In genomic region chr4:680091-680490, GRCh38 we compare ENCODE assay signal across 14 cellular contexts. TPM values are rescaled to one million over a fixed set of nuclear protein-coding genes. Genes with fewer than 3 reads are reported as not detected.
DNase-seq lines count a peak whose midpoint lies in the region; ATAC-seq and TF ChIP-seq lines count a peak whose summit lies in the region.
"Had no signal": no experiment of that assay in that cellular context is flagged by ENCODE, and none has a peak within 500 bp of the region (broad histone marks: within the 10 kb centered on the region; RNA-seq: fewer than 3 reads in every experiment).

No MANE protein-coding gene starts in this region.

- no peaks in the 10 kb centered on the region for H3K9me2 ChIP-seq in PC-3 (replicated peaks; ENCODE audit: low read length)

- H3K27ac Mint-ChIP-seq in activated CD4-positive, alpha-beta memory T cell treated with anti-CD3 and anti-CD28 coated beads, Interleukin-2, amount 10 ng/mL, durations not matched to agents 7 days and 5 days: no peak overlapping the region
- H3K27ac Mint-ChIP-seq in activated CD4-positive, alpha-beta memory T cell treated with anti-CD3 and anti-CD28 coated beads for 36 hours: no peak overlapping the region

- H3K27me3 Mint-ChIP-seq in activated CD4-positive, alpha-beta memory T cell treated with anti-CD3 and anti-CD28 coated beads, Interleukin-2, amount 10 ng/mL, durations not matched to agents 7 days and 5 days: no peaks in the 10 kb centered on the region
- peaks cover 1% of the 10 kb centered on the region for H3K27me3 Mint-ChIP-seq in activated CD4-positive, alpha-beta memory T cell treated with anti-CD3 and anti-CD28 coated beads for 36 hours

- no peak overlapping the region for H2AFZ ChIP-seq in PC-3 (ENCODE audit: low read length)
- no peak overlapping the region for H2AFZ ChIP-seq in fibroblast of lung (ENCODE audit: low read length)

- BruUV-seq in PC-3 (replicated peaks; lab: Mats Ljungman, UMichigan): no TSS peak

- DNase-seq in activated CD4-positive, alpha-beta memory T cell treated with anti-CD3 and anti-CD28 coated beads, Interleukin-2, amount 10 ng/mL, durations not matched to agents 7 days and 5 days: no peak
- no peak for DNase-seq in activated CD4-positive, alpha-beta memory T cell treated with anti-CD3 and anti-CD28 coated beads for 36 hours
- DNase-seq in PC-3: no peak
- DNase-seq in fibroblast of lung (ENCODE audit: low read depth in 2 of 2): no peak
- DNase-seq in spleen: peak; percentile 74
- no peak for DNase-seq in effector CD4-positive, alpha-beta T cell
- no peak for DNase-seq in NCI-H1930 (lab: John Stamatoyannopoulos, UW)
- DNase-seq: activated CD4-positive, CD25-positive, alpha-beta regulatory T cell treated with anti-CD3 and anti-CD28 coated beads, Interleukin-2, amount 50 U/mL, for 72 hours; IMR-90; NCI-H748 treated with DMSO at 0.1 percent for 48 hours had no signal

- H3K27me3 ChIP-seq in PC-3 (ENCODE audit: low read length) (no peaks in the 10 kb centered on the region), fibroblast of lung (ENCODE audit: control insufficient read depth, insufficient read depth, low read length) (no peaks in the 10 kb centered on the region), spleen (replicated peaks in 1 of 7) (no peaks in the 10 kb centered on the region)

- no peaks in the 10 kb centered on the region for H3K9me3 Mint-ChIP-seq in activated CD4-positive, alpha-beta memory T cell treated with anti-CD3 and anti-CD28 coated beads, Interleukin-2, amount 10 ng/mL, durations not matched to agents 7 days and 5 days
- no peaks in the 10 kb centered on the region for H3K9me3 Mint-ChIP-seq in activated CD4-positive, alpha-beta memory T cell treated with anti-CD3 and anti-CD28 coated beads for 36 hours

- H3K9me3 ChIP-seq in PC-3 (ENCODE audit: low read length): no peaks in the 10 kb centered on the region
- no peaks in the 10 kb centered on the region for H3K9me3 ChIP-seq in fibroblast of lung (ENCODE audit: control insufficient read depth, insufficient read depth, low read depth, low read length)
- no peaks in the 10 kb centered on the region for H3K9me3 ChIP-seq in spleen
- H3K9me3 ChIP-seq: thoracic aorta had no signal

- H3K4me3 Mint-ChIP-seq in activated CD4-positive, alpha-beta memory T cell treated with anti-CD3 and anti-CD28 coated beads, Interleukin-2, amount 10 ng/mL, durations not matched to agents 7 days and 5 days: peak overlapping the region; percentile 53
- no peak overlapping the region for H3K4me3 Mint-ChIP-seq in activated CD4-positive, alpha-beta memory T cell treated with anti-CD3 and anti-CD28 coated beads for 36 hours

- POLR2A ChIA-PET in activated CD4-positive, alpha-beta memory T cell treated with anti-CD3 and anti-CD28 coated beads, Interleukin-2, amount 10 ng/mL, durations not matched to agents 7 days and 5 days (lab: Charles Lee): interaction anchor here (0.6 to 1.0 kb wide), 2 partner anchors 16 to 207 kb away, joined by 3 to 5 read pairs; no protein-coding TSS in a partner anchor
- POLR2A ChIA-PET in activated CD4-positive, alpha-beta memory T cell treated with anti-CD3 and anti-CD28 coated beads for 36 hours (lab: Charles Lee): no interaction called here
- POLR2A ChIA-PET in PC-3 (lab: Charles Lee; ENCODE audit: unreplicated experiment): no interaction called here

- H3K4me2 ChIP-seq in PC-3 (ENCODE audit: low read length) (peak overlapping the region; percentile 84; the same call in 1 of the 2 replicates), fibroblast of lung (ENCODE audit: extremely low read depth, insufficient read depth, low read length) (no peak overlapping the region)

- no peaks in the 10 kb centered on the region for H3F3A ChIP-seq in PC-3 (ENCODE audit: low read length, unreplicated experiment)

- H3K36me3 Mint-ChIP-seq in activated CD4-positive, alpha-beta memory T cell treated with anti-CD3 and anti-CD28 coated beads, Interleukin-2, amount 10 ng/mL, durations not matched to agents 7 days and 5 days (ENCODE audit: low read depth): no peaks in the 10 kb centered on the region
- no peaks in the 10 kb centered on the region for H3K36me3 Mint-ChIP-seq in activated CD4-positive, alpha-beta memory T cell treated with anti-CD3 and anti-CD28 coated beads for 36 hours

- H3K36me3 ChIP-seq in PC-3 (ENCODE audit: low read depth, low read length) (no peaks in the 10 kb centered on the region), fibroblast of lung (ENCODE audit: control insufficient read depth, insufficient read depth, low read length) (peaks cover 2% of the 10 kb centered on the region), spleen (no peaks in the 10 kb centered on the region)
- H3K36me3 ChIP-seq: thoracic aorta had no signal

- ATAC-seq in PC-3 (no peak), GM21423 (IDR thresholded peaks at IDR 0.05; ENCODE audit: unreplicated experiment) (no peak)

- H4K20me1 ChIP-seq in PC-3 (ENCODE audit: low read length) (no peaks in the 10 kb centered on the region), fibroblast of lung (ENCODE audit: control insufficient read depth, extremely low read depth, insufficient read depth, low read length) (no peaks in the 10 kb centered on the region)

- intact Hi-C loops in activated CD4-positive, alpha-beta memory T cell treated with anti-CD3 and anti-CD28 coated beads for 36 hours (cut with micrococcal nuclease): no loop called here
- intact Hi-C loops in PC-3 (cut with micrococcal nuclease) (no loop called here), spleen (cut with DNase I; ENCODE audit: low total_unique reads) (no loop called here)

- H3K79me2 ChIP-seq in PC-3 (ENCODE audit: low read length) (peaks cover 4% of the 10 kb centered on the region), fibroblast of lung (ENCODE audit: control insufficient read depth, insufficient read depth, low read length) (peaks cover 3% of the 10 kb centered on the region)

- CTCF ChIA-PET in activated CD4-positive, alpha-beta memory T cell treated with anti-CD3 and anti-CD28 coated beads, Interleukin-2, amount 10 ng/mL, durations not matched to agents 7 days and 5 days (lab: Charles Lee): no interaction called here
- CTCF ChIA-PET in activated CD4-positive, alpha-beta memory T cell treated with anti-CD3 and anti-CD28 coated beads for 36 hours (lab: Charles Lee): no interaction called here
- CTCF ChIA-PET in PC-3 (lab: Charles Lee): no interaction called here

- H3K4me3 ChIP-seq in PC-3 (ENCODE audit: low read length) (no peak overlapping the region), fibroblast of lung (replicated peaks in 1 of 4; ENCODE audit: control extremely low read depth in 1 of 4, insufficient read depth in 1 of 4, low read depth in 3 of 4, low read length in 4 of 4) (no peak overlapping the region), spleen (peak overlapping the region in 1 of 8 donors; percentile 93)

- H3K27ac ChIP-seq in PC-3 (ENCODE audit: low read length): no peak overlapping the region
- H3K27ac ChIP-seq in fibroblast of lung (ENCODE audit: insufficient read depth, low read length): no peak overlapping the region
- H3K27ac ChIP-seq in spleen: peak overlapping the region in 5 of 8 donors; percentile 65 to 89 (median 69)
- H3K27ac ChIP-seq: coronary artery, thoracic aorta had no signal

- TF ChIP-seq CTCF in PC-3 (conservative IDR thresholded peaks at IDR 0.05; ENCODE audit: low read depth, low read length): no peak
- no peak for TF ChIP-seq CTCF in fibroblast of lung (conservative IDR thresholded peaks at IDR 0.05 in 1 of 2, IDR thresholded peaks at IDR 0.05 in 1 of 2; ENCODE audit: low read depth in 1 of 2, low read length in 2 of 2)
- no peak for TF ChIP-seq CTCF in spleen (IDR thresholded peaks at IDR 0.05 in 8 of 11, conservative IDR thresholded peaks at IDR 0.05 in 3 of 11)

- H3K4me1 ChIP-seq in PC-3 (ENCODE audit: insufficient read depth, low read length) (peaks cover 24% of the 10 kb centered on the region), fibroblast of lung (ENCODE audit: control insufficient read depth, extremely low read depth, insufficient read depth, low read length) (no peaks in the 10 kb centered on the region), spleen (peaks cover 12 to 68% (median 58%) of the 10 kb centered on the region in 6 donors)

- 76 to 95% (median 89%) methylated on average over 6 to 9 of the region's 9 CpGs for WGBS in spleen, 5 donors

- H3K9ac ChIP-seq in PC-3 (ENCODE audit: low read length) (no peak overlapping the region), fibroblast of lung (ENCODE audit: insufficient read depth, low read length) (peak overlapping the region; percentile 16)

- no peak for TF ChIP-seq POLR2A in spleen (IDR thresholded peaks at IDR 0.05)

- H3K4me1 Mint-ChIP-seq in activated CD4-positive, alpha-beta memory T cell treated with anti-CD3 and anti-CD28 coated beads, Interleukin-2, amount 10 ng/mL, durations not matched to agents 7 days and 5 days: peaks cover 11% of the 10 kb centered on the region
- H3K4me1 Mint-ChIP-seq in activated CD4-positive, alpha-beta memory T cell treated with anti-CD3 and anti-CD28 coated beads for 36 hours (ENCODE audit: low read depth): peaks cover 8% of the 10 kb centered on the region

RNA-seq across cellular contexts. Expression of gene MYL5, which starts 5.7 kb away (rescaled TPM):
- 10 to 100 TPM; 14.0 to 16.2 TPM for total RNA-seq in activated CD4-positive, alpha-beta memory T cell treated with anti-CD3 and anti-CD28 coated beads, Interleukin-2, amount 10 ng/mL, durations not matched to agents 7 days and 5 days
- total RNA-seq in activated CD4-positive, alpha-beta memory T cell treated with anti-CD3 and anti-CD28 coated beads for 36 hours: 10 to 100 TPM; 12.4 to 13.0 TPM
- total RNA-seq in PC-3 (2014; rRNA removed) (11.3 and 15.2 TPM in 2 replicates), fibroblast of lung (13.4 and 14.4 TPM in 2 replicates), spleen (10 to 100 TPM in 6 of 7 donors, 1 to 10 TPM in 1; 9.2 to 28.2 (median 14.6) TPM)
- polyA plus RNA-seq in fibroblast of lung (8.6 and 9.6 TPM in 2 replicates), spleen (10 to 100 TPM; 18.9 to 32.6 (median 20.0) TPM)
- 16.7 and 19.1 TPM in 2 replicates for polyA plus RNA-seq in fibroblast of lung (2012)
- polyA minus RNA-seq in fibroblast of lung (ENCODE audit: low replicate concordance): 8.2 and 19.7 TPM in 2 replicates

RNA-seq across cellular contexts. Expression of gene ATP5ME, which starts 6.0 kb away (rescaled TPM):
- 100 to 1,000 TPM; 205 TPM for total RNA-seq in activated CD4-positive, alpha-beta memory T cell treated with anti-CD3 and anti-CD28 coated beads, Interleukin-2, amount 10 ng/mL, durations not matched to agents 7 days and 5 days
- 100 to 1,000 TPM; 245 to 254 TPM for total RNA-seq in activated CD4-positive, alpha-beta memory T cell treated with anti-CD3 and anti-CD28 coated beads for 36 hours
- total RNA-seq in PC-3 (2014; rRNA removed): 384 and 579 TPM in 2 replicates
- 204 and 257 TPM in 2 replicates for total RNA-seq in fibroblast of lung
- 356 and 367 TPM in 2 replicates for polyA plus RNA-seq in fibroblast of lung
- 848 and 872 TPM in 2 replicates for polyA plus RNA-seq in fibroblast of lung (2012)
- 25.8 and 82.6 TPM in 2 replicates for polyA minus RNA-seq in fibroblast of lung (ENCODE audit: low replicate concordance)
- 100 to 1,000 TPM in 4 of 7 donors, 10 to 100 TPM in 3; 51.7 to 187 (median 160) TPM for total RNA-seq in spleen
- polyA plus RNA-seq in spleen: 100 to 1,000 TPM; 444 to 497 (median 461) TPM

RNA-seq across cellular contexts. Expression of gene SLC49A3, which starts 8.9 kb away (rescaled TPM):
- under 1 TPM in 1 of 2 experiments, not detected in 1; 0.40 TPM for total RNA-seq in activated CD4-positive, alpha-beta memory T cell treated with anti-CD3 and anti-CD28 coated beads, Interleukin-2, amount 10 ng/mL, durations not matched to agents 7 days and 5 days
- total RNA-seq in activated CD4-positive, alpha-beta memory T cell treated with anti-CD3 and anti-CD28 coated beads for 36 hours: under 1 TPM in 1 of 2 experiments, not detected in 1; 0.19 TPM
- total RNA-seq in PC-3 (2014; rRNA removed): not detected in 2 replicates
- 3.9 and 5.1 TPM in 2 replicates for total RNA-seq in fibroblast of lung
- polyA plus RNA-seq in fibroblast of lung: 0.42 and 0.62 TPM in 2 replicates
- 0.99 and 1.1 TPM in 2 replicates for polyA plus RNA-seq in fibroblast of lung (2012)
- polyA minus RNA-seq in fibroblast of lung (ENCODE audit: low replicate concordance): 0.30 and 0.35 TPM in 2 replicates
- total RNA-seq in spleen: 10 to 100 TPM; 11.2 to 28.8 (median 21.2) TPM
- 10 to 100 TPM in 2 of 3 donors, 1 to 10 TPM in 1; 5.6 to 19.3 (median 11.7) TPM for polyA plus RNA-seq in spleen
- total RNA-seq: SK-MEL-5 had no signal

RNA-seq across cellular contexts. Expression of gene PCGF3, which starts 25.5 kb away (rescaled TPM):
- 10 to 100 TPM; 51.5 to 52.1 TPM for total RNA-seq in activated CD4-positive, alpha-beta memory T cell treated with anti-CD3 and anti-CD28 coated beads, Interleukin-2, amount 10 ng/mL, durations not matched to agents 7 days and 5 days
- total RNA-seq in activated CD4-positive, alpha-beta memory T cell treated with anti-CD3 and anti-CD28 coated beads for 36 hours: 10 to 100 TPM; 27.8 to 29.3 TPM
- total RNA-seq in PC-3 (2014; rRNA removed) (31.5 and 49.5 TPM in 2 replicates), fibroblast of lung (27.1 and 30.0 TPM in 2 replicates), spleen (100 to 1,000 TPM in 1 of 7 donors, 10 to 100 TPM in 6; 52.0 to 102 (median 80.3) TPM)
- polyA plus RNA-seq in fibroblast of lung (24.8 and 25.6 TPM in 2 replicates), spleen (10 to 100 TPM; 29.7 to 84.2 (median 53.3) TPM)
- polyA plus RNA-seq in fibroblast of lung (2012): 21.9 and 25.8 TPM in 2 replicates
- 42.8 and 80.2 TPM in 2 replicates for polyA minus RNA-seq in fibroblast of lung (ENCODE audit: low replicate concordance)

RNA-seq across cellular contexts. Expression of gene PDE6B, which starts 54.7 kb away (rescaled TPM):
- total RNA-seq in activated CD4-positive, alpha-beta memory T cell treated with anti-CD3 and anti-CD28 coated beads, Interleukin-2, amount 10 ng/mL, durations not matched to agents 7 days and 5 days: 10 to 100 TPM; 13.3 to 16.4 TPM
- 10 to 100 TPM; 16.1 to 22.9 TPM for total RNA-seq in activated CD4-positive, alpha-beta memory T cell treated with anti-CD3 and anti-CD28 coated beads for 36 hours
- total RNA-seq in PC-3 (2014; rRNA removed): not detected in 2 replicates
- 2.1 and 2.8 TPM in 2 replicates for total RNA-seq in fibroblast of lung
- polyA plus RNA-seq in fibroblast of lung: 0.15 TPM in 1 of 2 replicates, not detected in the other
- polyA plus RNA-seq in fibroblast of lung (2012): 0.40 TPM in 1 of 2 replicates, not detected in the other
- 6.7 TPM in 1 of 2 replicates, not detected in the other for polyA minus RNA-seq in fibroblast of lung (ENCODE audit: low replicate concordance)
- total RNA-seq in spleen: 10 to 100 TPM in 6 of 7 donors, 1 to 10 TPM in 1; 10.0 to 19.8 (median 15.8) TPM
- 1 to 10 TPM; 4.4 to 7.7 (median 6.1) TPM for polyA plus RNA-seq in spleen
- total RNA-seq: SK-MEL-5 had no signal
- polyA plus RNA-seq: IMR-90 had no signal

Comparison
In these comparisons a context has a peak if more than half of its experiments do, and no peak if none do; other contexts are left out.
1. H3K27ac ChIP-seq: peak in spleen (5 of 8); none in PC-3 (single experiment) and fibroblast of lung (single experiment).